In the genomic region with DNA sequence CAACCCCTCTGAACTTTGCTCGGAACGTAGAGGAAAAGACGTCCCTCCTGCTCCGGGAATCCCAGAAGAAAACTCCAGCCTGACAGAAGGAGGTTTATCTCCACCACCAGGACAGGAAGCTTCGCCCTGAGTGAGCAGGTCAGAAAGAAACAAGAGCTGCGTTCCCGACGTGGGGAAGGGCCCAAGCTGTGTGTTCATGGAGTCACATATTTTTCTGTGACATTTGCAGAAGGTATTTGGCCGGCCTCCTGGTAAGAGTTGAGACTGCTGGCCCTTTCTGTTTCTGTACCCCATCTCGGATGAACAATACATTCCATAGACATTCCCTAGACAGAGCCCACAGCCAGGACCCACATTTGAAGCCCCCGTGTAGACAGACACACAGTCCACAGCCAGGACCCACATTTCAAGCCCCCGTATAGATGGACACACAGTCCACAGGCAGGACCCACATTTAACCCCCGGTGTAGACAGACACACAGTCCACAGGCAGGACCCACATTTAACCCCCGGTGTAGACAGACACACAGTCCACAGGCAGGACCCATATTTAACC, we compare ENCODE assay signal across 22 cellular contexts.
"Had no signal": no experiment of that assay in that cellular context is flagged by ENCODE, and none has a peak within 500 bp of the region (broad histone marks: within the 10 kb centered on the region; RNA-seq: fewer than 3 reads in every experiment).

No MANE protein-coding gene starts in this region.

- H3K27ac ChIP-seq: left lung, ovary, prostate gland, right atrium auricular region, tibial artery had no signal

- H3K27ac Mint-ChIP-seq: activated naive CD8-positive, alpha-beta T cell treated with anti-CD3 and anti-CD28 coated beads for 36 hours; mesothelial cell of epicardium; naive thymus-derived CD8-positive, alpha-beta T cell; stimulated activated naive CD8-positive, alpha-beta T cell treated with anti-CD3 and anti-CD28 coated beads, Interleukin-15, Interleukin-2, amounts not matched to agents 100 ng/mL and 50 ng/mL, for 24 hours had no signal

- H3K4me1 ChIP-seq: left lung, prostate gland, right atrium auricular region had no signal

- H3K27me3 ChIP-seq: left lung, ovary, right atrium auricular region, tibial artery had no signal

- DNase-seq: activated CD4-positive, alpha-beta T cell treated with anti-CD3 and anti-CD28 coated beads for 1 hour; activated CD4-positive, alpha-beta T cell treated with anti-CD3 and anti-CD28 coated beads, Interleukin-2, amount 50 U/mL, for 4 hours; activated naive CD4-positive, alpha-beta T cell treated with Interleukin-2 at 50 U/mL for 16 hours; activated naive CD8-positive, alpha-beta T cell treated with anti-CD3 and anti-CD28 coated beads for 36 hours; activated T-cell treated with anti-CD3 and anti-CD28 coated beads, Interleukin-2, amount 50 U/mL, for 48 hours; amniotic stem cell; cerebellar nuclear complex; effector CD4-positive, alpha-beta T cell; erythroblast; foreskin melanocyte; left lung; ovary; stimulated activated CD4-positive, alpha-beta T cell treated with anti-CD3 and anti-CD28 coated beads, Interleukin-12 subunit alpha, Interleukin-12 subunit beta, amount 100 ng/mL, for 4 hours; T-helper 9 cell; tibial artery had no signal

- H3K9me3 ChIP-seq: prostate gland, tibial artery had no signal

- H3K27me3 Mint-ChIP-seq: stimulated activated naive CD8-positive, alpha-beta T cell treated with anti-CD3 and anti-CD28 coated beads, Interleukin-15, Interleukin-2, amounts not matched to agents 100 ng/mL and 50 ng/mL, for 24 hours had no signal

- H3K4me1 Mint-ChIP-seq: activated naive CD8-positive, alpha-beta T cell treated with anti-CD3 and anti-CD28 coated beads for 36 hours; naive thymus-derived CD8-positive, alpha-beta T cell had no signal

- H3K36me3 Mint-ChIP-seq: activated naive CD8-positive, alpha-beta T cell treated with anti-CD3 and anti-CD28 coated beads for 36 hours; mesothelial cell of epicardium; naive thymus-derived CD8-positive, alpha-beta T cell had no signal

- H3K36me3 ChIP-seq: left lung, ovary, prostate gland, right atrium auricular region, tibial artery had no signal

- H3K4me3 Mint-ChIP-seq: activated naive CD8-positive, alpha-beta T cell treated with anti-CD3 and anti-CD28 coated beads for 36 hours; mesothelial cell of epicardium; naive thymus-derived CD8-positive, alpha-beta T cell; stimulated activated naive CD8-positive, alpha-beta T cell treated with anti-CD3 and anti-CD28 coated beads, Interleukin-15, Interleukin-2, amounts not matched to agents 100 ng/mL and 50 ng/mL, for 24 hours had no signal

- H3K4me3 ChIP-seq: left lung, ovary, prostate gland, right atrium auricular region, tibial artery had no signal

- FAIRE-seq: bronchial epithelial cell, urothelium cell line had no signal
